1 cellular context compared by ENCODE assay signal in genomic region chr20:38320221-38320620, GRCh38.
A peak's percentile ranks its signal among the peaks of the same experiment; 100 is the strongest.
TF ChIP-seq lines count a peak whose summit lies in the region.

No MANE protein-coding gene starts in this region.

TF ChIP-seq in K562, 482 proteins besides CTCF, POLR2A, EP300 and RAD21:
- no peak for TF ChIP-seq RB1 (IDR thresholded peaks at IDR 0.05; ENCODE audit: low read depth)
- 0 out of 2 replicates have a peak, but pooled peaks have one; percentile 17 for TF ChIP-seq FOSL1 (tag; conservative IDR thresholded peaks at IDR 0.05)
